Comparison of ENCODE assay signal across 1 cellular context in genomic region chr9:2024888-2025781, GRCh38.
TF ChIP-seq lines count a peak whose summit lies in the region.

No MANE protein-coding gene starts in this region.

TF ChIP-seq in GM23338, 12 proteins besides CTCF, POLR2A, EP300 and RAD21 (continued from another document):
- no peak; the same call in 1 of the 2 replicates for TF ChIP-seq ZNF462 (CRISPR knock-in tag; IDR thresholded peaks at IDR 0.05)
- TF ChIP-seq EZH2phosphoT487 (IDR thresholded peaks at IDR 0.05; ENCODE audit: unreplicated experiment) = no peak
- TF ChIP-seq REST (IDR thresholded peaks at IDR 0.05; ENCODE audit: unreplicated experiment) = no peak
- no peak for TF ChIP-seq ZNF114 (CRISPR knock-in tag; IDR thresholded peaks at IDR 0.05)
- TF ChIP-seq ETS1 (IDR thresholded peaks at IDR 0.05) = no peak
- TF ChIP-seq NANOG (IDR thresholded peaks at IDR 0.05; ENCODE audit: borderline replicate concordance) = no peak
- TF ChIP-seq ZNF331 (CRISPR knock-in tag; IDR thresholded peaks at IDR 0.05; ENCODE audit: low read depth) = no peak
- no peak for TF ChIP-seq JUNB (IDR thresholded peaks at IDR 0.05; ENCODE audit: unreplicated experiment)
